8 cellular contexts compared by ENCODE assay signal in the genomic region with DNA sequence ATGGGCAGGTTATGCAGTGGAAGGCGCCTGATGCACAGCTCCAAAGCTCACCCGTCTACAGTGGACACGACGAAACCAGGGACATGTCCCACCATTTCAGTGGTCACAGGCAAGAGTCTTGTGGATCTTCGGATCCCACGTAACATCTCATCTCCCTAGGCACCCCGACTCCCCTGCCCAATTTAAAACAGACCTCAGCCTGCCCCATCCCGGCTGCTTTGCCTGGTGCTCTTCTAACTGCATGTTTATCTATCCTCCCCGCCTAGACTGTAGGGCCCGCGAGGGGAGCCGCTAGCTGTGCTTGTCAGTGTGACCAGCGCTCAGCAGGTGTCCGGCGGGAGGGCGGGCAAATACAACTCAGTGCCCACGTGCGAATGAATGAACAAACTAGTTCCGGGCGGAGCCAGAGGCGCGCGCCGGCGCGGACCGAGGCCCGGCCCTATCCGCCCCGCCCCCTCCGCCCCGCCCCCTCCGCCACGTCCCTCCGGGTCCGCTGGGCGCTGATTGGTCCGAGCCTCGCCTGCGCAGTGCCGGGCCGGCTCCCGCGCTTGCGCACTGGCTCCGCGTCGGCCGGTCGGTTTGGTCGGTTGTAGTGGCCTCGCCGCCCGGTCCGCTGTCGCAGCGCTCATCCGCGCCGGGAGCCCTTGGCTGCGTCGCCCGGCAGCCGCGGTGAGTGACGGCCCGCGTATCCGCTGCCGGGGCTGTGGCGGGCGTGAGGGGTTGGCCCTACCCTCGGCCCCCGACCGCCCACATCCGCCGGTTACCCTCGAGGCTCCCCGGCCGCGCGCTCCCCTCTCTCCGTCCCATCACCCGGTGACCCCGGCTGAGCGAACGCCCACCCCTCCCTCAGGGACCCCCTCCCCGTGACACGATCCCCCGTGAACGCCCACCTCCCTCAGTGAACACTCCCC.
DNase-seq lines count a peak whose midpoint lies in the region; ATAC-seq lines count a peak whose summit lies in the region.

No MANE protein-coding gene starts in this region.

- peak; percentile 80 for ATAC-seq in GM19351 (IDR thresholded peaks at IDR 0.05; ENCODE audit: unreplicated experiment)
- ATAC-seq in HG03469 (IDR thresholded peaks at IDR 0.05; ENCODE audit: unreplicated experiment) = peak; percentile 81
- ATAC-seq in left lobe of liver = peak; percentile 83

- peak overlapping the region; percentile 98 for H3K27ac Mint-ChIP-seq in activated CD4-positive, alpha-beta T cell treated with anti-CD3 and anti-CD28 coated beads, Interleukin-2, amount 10 ng/mL, durations not matched to agents 24 days and 14 days

- no peaks in the 10 kb centered on the region for H3K27me3 Mint-ChIP-seq in activated CD4-positive, alpha-beta T cell treated with anti-CD3 and anti-CD28 coated beads, Interleukin-2, amount 10 ng/mL, durations not matched to agents 24 days and 14 days

- DNase-seq in C1 segment of cervical spinal cord (lab: John Stamatoyannopoulos, UW) = peak; percentile 38 to 94 (median 84)
- DNase-seq in NCI-H526 (lab: John Stamatoyannopoulos, UW) = peak; percentile 80 to 96
- DNase-seq in activated CD4-positive, alpha-beta T cell treated with anti-CD3 and anti-CD28 coated beads, Interleukin-2, amount 10 ng/mL, durations not matched to agents 24 days and 14 days = peak; percentile 97
- DNase-seq in dedifferentiated amniotic fluid mesenchymal stem cell (ENCODE audit: extremely low spot score) = peak; percentile 75
- DNase-seq in left lobe of liver (ENCODE audit: low spot score) = peak; percentile 95
- peak; percentile 89 for DNase-seq in stimulated activated CD4-positive, alpha-beta T cell treated with anti-CD3 and anti-CD28 coated beads, Interleukin-1b, Interleukin-23, amount 100 ng/mL, for 48 hours

- peaks cover 24% of the 10 kb centered on the region for H3K36me3 Mint-ChIP-seq in activated CD4-positive, alpha-beta T cell treated with anti-CD3 and anti-CD28 coated beads, Interleukin-2, amount 10 ng/mL, durations not matched to agents 24 days and 14 days (ENCODE audit: low read depth)

- peak overlapping the region; percentile 98 for H3K4me3 Mint-ChIP-seq in activated CD4-positive, alpha-beta T cell treated with anti-CD3 and anti-CD28 coated beads, Interleukin-2, amount 10 ng/mL, durations not matched to agents 24 days and 14 days

- H3K9me3 Mint-ChIP-seq in activated CD4-positive, alpha-beta T cell treated with anti-CD3 and anti-CD28 coated beads, Interleukin-2, amount 10 ng/mL, durations not matched to agents 24 days and 14 days = no peaks in the 10 kb centered on the region

- intact Hi-C loops in activated CD4-positive, alpha-beta T cell treated with anti-CD3 and anti-CD28 coated beads, Interleukin-2, amount 10 ng/mL, durations not matched to agents 24 days and 14 days (cut with micrococcal nuclease) = loop anchor here (1.0 kb wide), 1 partner anchor 60 kb away; the partner anchor contains the start of genes DDX51 and NOC4L

- peaks cover 22% of the 10 kb centered on the region for H3K4me1 Mint-ChIP-seq in activated CD4-positive, alpha-beta T cell treated with anti-CD3 and anti-CD28 coated beads, Interleukin-2, amount 10 ng/mL, durations not matched to agents 24 days and 14 days

Comparison
In these comparisons a context has a peak if more than half of its experiments do, and no peak if none do; other contexts are left out.
1. Peak in every context shown above with its lines: DNase-seq and ATAC-seq.